16 cellular contexts compared by ENCODE assay signal in genomic region chr7:138514044-138514443, GRCh38. TPM values are rescaled to one million over a fixed set of nuclear protein-coding genes. Genes with fewer than 3 reads are reported as not detected.
A peak's percentile ranks its signal among the peaks of the same experiment; 100 is the strongest.
DNase-seq lines count a peak whose midpoint lies in the region; ATAC-seq and TF ChIP-seq lines count a peak whose summit lies in the region.
"Had no signal": no experiment of that assay in that cellular context is flagged by ENCODE, and none has a peak within 500 bp of the region (broad histone marks: within the 10 kb centered on the region; RNA-seq: fewer than 3 reads in every experiment).

No MANE protein-coding gene starts in this region.

- no peaks in the 10 kb centered on the region for H3K23me2 ChIP-seq in H9 (ENCODE audit: insufficient read length, low read depth, low read length, poor library complexity, severe bottlenecking)

- peaks cover 20% of the 10 kb centered on the region; the same call in 1 of the 2 replicates for H3K79me2 ChIP-seq in H9 (ENCODE audit: insufficient read depth, low read length)

- H3K4me1 ChIP-seq in H9 (ENCODE audit: insufficient read depth, low read length), result no peaks in the 10 kb centered on the region
- H3K4me1 ChIP-seq in liver (ENCODE audit: control insufficient read depth in 4 of 4, insufficient read depth in 4 of 4, low read length in 3 of 4), result peaks cover 16 to 46% (median 33%) of the 10 kb centered on the region in 4 donors
- H3K4me1 ChIP-seq in esophagus squamous epithelium, result no peaks in the 10 kb centered on the region
- H3K4me1 ChIP-seq: BLaER1, SJSA1 had no signal

- no peak overlapping the region for H2AFZ ChIP-seq in H9 (ENCODE audit: low read length)

- H2BK5ac ChIP-seq in H9 (ENCODE audit: insufficient read length, low read length), result no peak overlapping the region

- H3K36me3 ChIP-seq in liver (ENCODE audit: control insufficient read depth in 4 of 4, insufficient read depth in 3 of 4, low read depth in 1 of 4, low read length in 3 of 4), result peaks cover 0 to 7% (median 4%) of the 10 kb centered on the region in 4 donors
- peaks cover 0 to 67% (median 6%) of the 10 kb centered on the region in 3 donors for H3K36me3 ChIP-seq in esophagus squamous epithelium

- peaks cover under 1% of the 10 kb centered on the region for H3K79me1 ChIP-seq in H9 (ENCODE audit: insufficient read depth, low read depth, low read length, poor library complexity, severe bottlenecking)

- no peaks in the 10 kb centered on the region for H3K27me3 ChIP-seq in CD4-positive, alpha-beta T cell (ENCODE audit: control insufficient read depth, insufficient read depth, low read length)
- H3K27me3 ChIP-seq in H9 (ENCODE audit: insufficient read depth, low read length) (no peaks in the 10 kb centered on the region), liver (ENCODE audit: control insufficient read depth in 4 of 4, insufficient read depth in 4 of 4, low read length in 3 of 4) (no peaks in the 10 kb centered on the region), esophagus squamous epithelium (no peaks in the 10 kb centered on the region)
- H3K27me3 ChIP-seq: BLaER1, SJSA1 had no signal

- no peak for TF ChIP-seq POLR2A in esophagus squamous epithelium (IDR thresholded peaks at IDR 0.05)

- H3K36me3 Mint-ChIP-seq in CD4-positive, alpha-beta T cell (ENCODE audit: low read depth), result peaks cover 95% of the 10 kb centered on the region
- H3K36me3 Mint-ChIP-seq in H9 (ENCODE audit: insufficient read depth in 1 of 3, low read depth in 3 of 3) (peaks cover 87 to 97% (median 94%) of the 10 kb centered on the region in 3 experiments), progenitor cell of endocrine pancreas (ENCODE audit: insufficient read depth) (peaks cover 72% of the 10 kb centered on the region)

- no peaks in the 10 kb centered on the region for H3K27me3 Mint-ChIP-seq in CD4-positive, alpha-beta T cell
- H3K27me3 Mint-ChIP-seq in H9 (ENCODE audit: low read depth) (peaks cover 4% of the 10 kb centered on the region), progenitor cell of endocrine pancreas (no peaks in the 10 kb centered on the region)
- H3K27me3 Mint-ChIP-seq: IgD-negative memory B cell had no signal

- no peak overlapping the region for H4K91ac ChIP-seq in H9 (ENCODE audit: insufficient read length, low read depth, low read length)

- H2BK20ac ChIP-seq in H9 (ENCODE audit: low read depth, low read length, poor library complexity, severe bottlenecking), result no peak overlapping the region

- H3K27ac Mint-ChIP-seq in CD4-positive, alpha-beta T cell, result peak overlapping the region; percentile 1
- H3K27ac Mint-ChIP-seq in H9 (peak overlapping the region in 2 of 3 experiments; percentile 31 to 88; a peak in 4 of 7 replicates), progenitor cell of endocrine pancreas (peak overlapping the region; percentile 73)

- H3K9ac ChIP-seq in H9 (ENCODE audit: extremely low read depth, insufficient read length, low read length) (no peak overlapping the region), liver (ENCODE audit: low read depth in 1 of 2, low read length in 2 of 2) (no peak overlapping the region)
- H3K9ac ChIP-seq: BLaER1 had no signal

- H3K9me3 Mint-ChIP-seq in CD4-positive, alpha-beta T cell, result peaks cover 6% of the 10 kb centered on the region
- H3K9me3 Mint-ChIP-seq in H9 (peaks cover 15 to 32% of the 10 kb centered on the region in 2 experiments; a peak in 4 of 5 replicates), progenitor cell of endocrine pancreas (ENCODE audit: low read depth) (peaks cover 4% of the 10 kb centered on the region)

- H2BK12ac ChIP-seq in H9 (ENCODE audit: insufficient read length, low read depth, low read length), result no peak overlapping the region

- no peak overlapping the region for H4K5ac ChIP-seq in H9 (ENCODE audit: insufficient read length, low read depth, low read length)

- peaks cover 15% of the 10 kb centered on the region for H3K4me1 Mint-ChIP-seq in CD4-positive, alpha-beta T cell (ENCODE audit: low read depth)
- H3K4me1 Mint-ChIP-seq in H9, result peaks cover 6 to 21% of the 10 kb centered on the region in 2 experiments
- H3K4me1 Mint-ChIP-seq in progenitor cell of endocrine pancreas (ENCODE audit: low read depth), result peaks cover 6% of the 10 kb centered on the region

- no peak for ATAC-seq in CD4-positive, alpha-beta T cell (ENCODE audit: poor library complexity)
- ATAC-seq in HG02642 (IDR thresholded peaks at IDR 0.05; ENCODE audit: poor library complexity, unreplicated experiment), result no peak

- H3T11ph ChIP-seq in H9 (ENCODE audit: low read length), result no peak overlapping the region

- H4K8ac ChIP-seq in H9 (replicated peaks; ENCODE audit: insufficient read length, low read depth, low read length), result no peak overlapping the region

- no peaks in the 10 kb centered on the region for H4K20me1 ChIP-seq in H9 (ENCODE audit: control insufficient read depth, insufficient read depth, insufficient read length)

- H3K18ac ChIP-seq in H9 (ENCODE audit: insufficient read length, low read depth, low read length), result no peak overlapping the region

- DNase-seq in CD4-positive, alpha-beta T cell, result no peak
- DNase-seq in H9, result no peak
- DNase-seq in progenitor cell of endocrine pancreas (ENCODE audit: low spot score, unreplicated experiment), result no peak
- no peak for DNase-seq in esophagus squamous epithelium (lab: John Stamatoyannopoulos, UW)
- DNase-seq in stimulated activated CD4-positive, alpha-beta T cell treated with anti-CD3 and anti-CD28 coated beads, Interleukin-1b, Interleukin-23, amount 100 ng/mL, for 48 hours, result no peak
- DNase-seq: COR-L47, NCI-H1417, NCI-H2029, NCI-H510A, OCI-M1, RPMI8226 had no signal

- TF ChIP-seq RAD21 in liver (IDR thresholded peaks at IDR 0.05), result no peak

- H2BK120ac ChIP-seq in H9 (ENCODE audit: low read depth, low read length, poor library complexity, severe bottlenecking), result no peak overlapping the region

- H3K4me3 ChIP-seq in liver (ENCODE audit: low read depth in 1 of 3, low read length in 3 of 3), result no peak overlapping the region
- H3K4me3 ChIP-seq in esophagus squamous epithelium, result no peak overlapping the region
- H3K4me3 ChIP-seq: BLaER1, SJSA1 had no signal

- intact Hi-C loops in CD4-positive, alpha-beta T cell (cut with DNase I, micrococcal nuclease), result no loop called here
- intact Hi-C loops in esophagus squamous epithelium (cut with DNase I), result no loop called here

- CTCF ChIA-PET in CD4-positive, alpha-beta T cell (lab: Charles Lee), result no interaction called here

- POLR2A ChIA-PET in CD4-positive, alpha-beta T cell (lab: Charles Lee), result no interaction called here

- H3K27ac ChIP-seq in CD4-positive, alpha-beta T cell (ENCODE audit: low read depth, low read length), result no peak overlapping the region
- H3K27ac ChIP-seq in H9 (ENCODE audit: insufficient read length, low read depth, low read length), result no peak overlapping the region
- H3K27ac ChIP-seq in liver (ENCODE audit: low read depth in 1 of 2, low read length in 2 of 2), result peak overlapping the region; percentile 29 to 67
- H3K27ac ChIP-seq in esophagus squamous epithelium, result no peak overlapping the region
- H3K27ac ChIP-seq: BLaER1, SJSA1 had no signal

- H3K23ac ChIP-seq in H9 (ENCODE audit: insufficient read length, low read depth, low read length), result no peak overlapping the region

- no peaks in the 10 kb centered on the region for H3K9me3 ChIP-seq in CD4-positive, alpha-beta T cell (ENCODE audit: control insufficient read depth, low read length)
- H3K9me3 ChIP-seq in H9 (ENCODE audit: control insufficient read depth, low read depth, low read length) (no peaks in the 10 kb centered on the region), liver (ENCODE audit: control insufficient read depth in 4 of 4, low read length in 3 of 4) (no peaks in the 10 kb centered on the region), esophagus squamous epithelium (peaks cover 0 to 6% (median 0%) of the 10 kb centered on the region in 3 donors)
- H3K9me3 ChIP-seq: SJSA1 had no signal

- WGBS in H9 (ENCODE audit: extremely low coverage, insufficient read length, low lambda C conversion rate), result no CpG with 5 or more reads among the region's 1 CpG
- 62% methylated on average over 1 of the region's 1 CpG for WGBS in liver
- WGBS in esophagus squamous epithelium, 2 donors, result 31 to 73% methylated on average over 1 of the region's 1 CpG

- H3K14ac ChIP-seq in H9 (ENCODE audit: insufficient read depth, low read length), result no peak overlapping the region

- H3K4me2 ChIP-seq in H9 (ENCODE audit: insufficient read depth, insufficient read length, low read length), result no peak overlapping the region
- H3K4me2 ChIP-seq: BLaER1 had no signal

- no peak overlapping the region for H3K4ac ChIP-seq in H9 (ENCODE audit: low read depth, low read length)

- no peak overlapping the region for H2BK15ac ChIP-seq in H9 (ENCODE audit: low read depth, low read length)

- H2AK5ac ChIP-seq in H9 (ENCODE audit: insufficient read length, low read length), result no peak overlapping the region

- no peak for TF ChIP-seq CTCF in CD4-positive, alpha-beta T cell (IDR thresholded peaks at IDR 0.05)
- TF ChIP-seq CTCF in H9 (conservative IDR thresholded peaks at IDR 0.05) (no peak), liver (IDR thresholded peaks at IDR 0.05; ENCODE audit: low read depth, low read length, missing input control) (no peak), progenitor cell of endocrine pancreas (IDR thresholded peaks at IDR 0.05; ENCODE audit: unreplicated experiment) (no peak), esophagus squamous epithelium (IDR thresholded peaks at IDR 0.05) (no peak)

- no peak overlapping the region for H3K56ac ChIP-seq in H9 (ENCODE audit: insufficient read length, low read depth, low read length)

- H3K4me3 Mint-ChIP-seq in CD4-positive, alpha-beta T cell, result no peak overlapping the region
- H3K4me3 Mint-ChIP-seq in H9, result no peak overlapping the region
- H3K4me3 Mint-ChIP-seq in progenitor cell of endocrine pancreas (ENCODE audit: low read depth), result no peak overlapping the region

TF ChIP-seq in liver, 16 proteins besides CTCF, POLR2A, EP300 and RAD21 (continues in another document):
- TF ChIP-seq HNF4G (IDR thresholded peaks at IDR 0.05) (no peak), JUND (IDR thresholded peaks at IDR 0.05) (no peak), SP1 (IDR thresholded peaks at IDR 0.05) (no peak), HNF4A (conservative IDR thresholded peaks at IDR 0.05) (no peak), NR2F2 (IDR thresholded peaks at IDR 0.05) (no peak)

RNA-seq across cellular contexts. Expression of gene TRIM24, which starts 54.0 kb away (rescaled TPM):
- total RNA-seq in CD4-positive, alpha-beta T cell, result 10 to 100 TPM; 14.1 to 16.0 TPM
- total RNA-seq in H9 (2021) (255 and 260 TPM in 2 replicates), liver (10 to 100 TPM; 14.9 to 19.7 TPM), progenitor cell of endocrine pancreas (112 and 114 TPM in 2 replicates), esophagus squamous epithelium (10 to 100 TPM in 3 of 4 donors, 1 to 10 TPM in 1; 8.3 to 17.5 (median 15.0) TPM)
- polyA plus RNA-seq in liver, result 1 to 10 TPM; 7.5 to 7.6 TPM

Comparison
In these comparisons a context has a peak if more than half of its experiments do, and no peak if none do; other contexts are left out.
1. H3K27ac ChIP-seq: peak in liver (2 of 2); none in CD4-positive, alpha-beta T cell (single experiment), H9 (single experiment) and esophagus squamous epithelium (0 of 4).
2. H3K27ac Mint-ChIP-seq: peak in every context shown above with its lines; median percentile 73 in progenitor cell of endocrine pancreas; 60 in H9; 1 in CD4-positive, alpha-beta T cell.